In the genomic region with DNA sequence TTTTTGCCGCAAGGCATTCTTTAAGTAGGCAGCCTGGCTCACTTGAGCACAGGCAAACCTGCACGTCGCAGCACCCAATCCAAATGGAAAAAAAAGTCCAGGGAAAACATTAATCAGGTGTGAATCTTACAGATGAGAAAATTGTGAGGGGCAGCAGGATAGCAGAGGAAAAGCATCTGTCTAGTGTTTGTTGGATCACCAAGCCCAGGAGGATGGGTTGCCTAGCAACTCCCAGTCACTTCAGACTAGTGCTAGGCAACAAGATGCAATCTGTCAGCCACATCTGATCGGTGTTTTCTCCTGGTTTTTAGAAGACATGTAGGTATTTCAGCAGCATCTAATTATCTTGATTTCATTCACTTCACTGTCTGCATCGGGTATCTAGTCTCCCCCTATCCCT, we compare ENCODE assay signal across 13 cellular contexts.
DNase-seq lines count a peak whose midpoint lies in the region; ATAC-seq and TF ChIP-seq lines count a peak whose summit lies in the region.
"Had no signal": no experiment of that assay in that cellular context is flagged by ENCODE, and none has a peak within 500 bp of the region (broad histone marks: within the 10 kb centered on the region; RNA-seq: fewer than 3 reads in every experiment).

No MANE protein-coding gene starts in this region.

- H3K4me3 ChIP-seq in right cardiac atrium (ENCODE audit: low read length) (no peak overlapping the region), thyroid gland (replicated peaks in 1 of 3) (no peak overlapping the region)
- H3K4me3 ChIP-seq: GM23248 had no signal

- H3K9me3 ChIP-seq in right cardiac atrium (ENCODE audit: control insufficient read depth, low read length) = no peaks in the 10 kb centered on the region
- H3K9me3 ChIP-seq in thyroid gland = no peaks in the 10 kb centered on the region

- DNase-seq in DMS153 (lab: John Stamatoyannopoulos, UW) = peak; percentile 79
- peak; percentile 70 for DNase-seq in NCI-H146 (lab: John Stamatoyannopoulos, UW)
- DNase-seq in NCI-H82 (lab: John Stamatoyannopoulos, UW) = peak; percentile 82
- peak; percentile 65 for DNase-seq in left kidney (ENCODE audit: low read depth, low spot score)
- DNase-seq in stimulated activated CD4-positive, alpha-beta T cell treated with anti-CD3 and anti-CD28 coated beads, Interleukin-1b, Interleukin-23, amount 100 ng/mL, for 48 hours = no peak
- DNase-seq in right cardiac atrium = no peak
- DNase-seq in thyroid gland = no peak
- DNase-seq: activated CD8-positive, alpha-beta T cell treated with anti-CD3 and anti-CD28 coated beads, Interleukin-2, amount 10 ng/mL, durations not matched to agents 7 days and 5 days; foreskin keratinocyte; GM23248; naive thymus-derived CD8-positive, alpha-beta T cell; WERI-Rb-1 had no signal

- WGBS in right cardiac atrium = 74% methylated on average over 5 of the region's 5 CpGs
- WGBS in thyroid gland, 2 donors = 66 to 70% methylated on average over 5 of the region's 5 CpGs

- intact Hi-C loops in right cardiac atrium (cut with DNase I) = no loop called here
- intact Hi-C loops in thyroid gland (cut with DNase I) = no loop called here

- ATAC-seq in GM18873 (IDR thresholded peaks at IDR 0.05; ENCODE audit: low FRiP score, unreplicated experiment) = no peak
- no peak for ATAC-seq in right cardiac atrium
- ATAC-seq: activated CD8-positive, alpha-beta T cell treated with anti-CD3 and anti-CD28 coated beads, Interleukin-2, amount 10 ng/mL, durations not matched to agents 7 days and 5 days; foreskin keratinocyte; naive thymus-derived CD8-positive, alpha-beta T cell had no signal

- H3K4me1 ChIP-seq in right cardiac atrium (ENCODE audit: control insufficient read depth, insufficient read depth, low read length) (no peaks in the 10 kb centered on the region), thyroid gland (peaks cover 0 to 5% of the 10 kb centered on the region in 2 donors)
- H3K4me1 ChIP-seq: foreskin keratinocyte had no signal

- TF ChIP-seq POLR2A in thyroid gland (IDR thresholded peaks at IDR 0.05) = no peak

- H3K36me3 ChIP-seq in thyroid gland = no peaks in the 10 kb centered on the region
- H3K36me3 ChIP-seq: WERI-Rb-1 had no signal

- H3K27ac ChIP-seq in right cardiac atrium (ENCODE audit: low read length) (no peak overlapping the region), thyroid gland (no peak overlapping the region)
- H3K27ac ChIP-seq: foreskin keratinocyte, GM23248, WERI-Rb-1 had no signal

- no peak for TF ChIP-seq CTCF in thyroid gland (IDR thresholded peaks at IDR 0.05)

- H3K27me3 ChIP-seq in right cardiac atrium (ENCODE audit: control insufficient read depth, insufficient read depth) (no peaks in the 10 kb centered on the region), thyroid gland (no peaks in the 10 kb centered on the region)

Comparison
In these comparisons a context has a peak if more than half of its experiments do, and no peak if none do; other contexts are left out.
1. DNase-seq: peak in DMS153 (single experiment), NCI-H146 (single experiment), NCI-H82 (single experiment) and left kidney (single experiment); none in stimulated activated CD4-positive, alpha-beta T cell treated with anti-CD3 and anti-CD28 coated beads, Interleukin-1b, Interleukin-23, amount 100 ng/mL, for 48 hours (single experiment), right cardiac atrium (0 of 3) and thyroid gland (0 of 2).